ENCODE assay signal across 13 cellular contexts in the genomic region with DNA sequence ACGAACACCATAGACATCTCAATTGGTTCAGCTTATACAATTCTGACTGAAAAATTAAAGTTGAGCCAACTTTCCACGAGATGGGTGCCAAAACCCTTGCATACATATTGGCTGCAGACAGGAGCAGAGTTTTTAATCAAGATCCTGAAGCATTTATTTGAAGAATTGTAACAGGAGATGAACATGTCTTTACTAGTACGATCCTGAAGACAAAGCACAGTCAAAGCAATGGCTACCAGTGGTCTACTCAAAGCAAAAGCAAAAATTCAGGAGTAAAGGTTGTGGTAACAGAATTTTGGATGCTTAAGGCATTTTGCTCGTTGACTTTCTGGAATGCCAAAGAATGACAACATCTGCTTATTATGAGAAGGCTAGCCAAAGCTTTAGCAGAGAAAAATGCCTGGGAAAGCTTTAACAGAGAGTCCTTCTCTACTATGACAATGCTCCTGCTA. TPM values are rescaled to one million over a fixed set of nuclear protein-coding genes. Genes with fewer than 3 reads are reported as not detected.
A peak's percentile ranks its signal among the peaks of the same experiment; 100 is the strongest.
DNase-seq lines count a peak whose midpoint lies in the region; ATAC-seq and TF ChIP-seq lines count a peak whose summit lies in the region.
"Had no signal": no experiment of that assay in that cellular context is flagged by ENCODE, and none has a peak within 500 bp of the region (broad histone marks: within the 10 kb centered on the region; RNA-seq: fewer than 3 reads in every experiment).

No MANE protein-coding gene starts in this region.

- TF ChIP-seq CTCF in vagina (IDR thresholded peaks at IDR 0.05), result no peak
- TF ChIP-seq CTCF in mesothelial cell of epicardium (IDR thresholded peaks at IDR 0.05; ENCODE audit: unreplicated experiment), result no peak
- no peak for TF ChIP-seq CTCF in testis (IDR thresholded peaks at IDR 0.05)

- no peak for ATAC-seq in activated T-cell treated with anti-CD3 and anti-CD28 coated beads, Interleukin-2, amount 50 U/mL, for 72 hours (replicated peaks in 1 of 2)
- no peak for ATAC-seq in GM21528 (IDR thresholded peaks at IDR 0.05; ENCODE audit: low FRiP score, unreplicated experiment)
- ATAC-seq: activated T-helper 17 cell treated with anti-CD3 and anti-CD28 coated beads, Interleukin-2, amount 50 U/mL, for 72 hours; Panc1 had no signal

- H3K27me3 Mint-ChIP-seq in activated T-cell treated with anti-CD3 and anti-CD28 coated beads, Interleukin-2, amount 50 U/mL, for 72 hours (ENCODE audit: low read depth), result no peaks in the 10 kb centered on the region
- H3K27me3 Mint-ChIP-seq in mesothelial cell of epicardium (ENCODE audit: low read depth), result no peaks in the 10 kb centered on the region
- H3K27me3 Mint-ChIP-seq: activated T-helper 17 cell treated with anti-CD3 and anti-CD28 coated beads, Interleukin-2, amount 50 U/mL, for 72 hours; stimulated activated naive CD8-positive, alpha-beta T cell treated with anti-CD3 and anti-CD28 coated beads, Interleukin-15, Interleukin-2, amounts not matched to agents 100 ng/mL and 50 ng/mL, for 24 hours had no signal

- H3K4me3 ChIP-seq in mesodermal cell (ENCODE audit: extremely low read depth, insufficient read depth, low read length, poor library complexity, severe bottlenecking), result no peak overlapping the region
- no peak overlapping the region for H3K4me3 ChIP-seq in vagina
- H3K4me3 ChIP-seq in testis, result no peak overlapping the region
- H3K4me3 ChIP-seq: lung had no signal

- no peaks in the 10 kb centered on the region for H3K27me3 ChIP-seq in vagina
- no peaks in the 10 kb centered on the region for H3K27me3 ChIP-seq in testis

- H3K27ac ChIP-seq in mesodermal cell (ENCODE audit: low read depth, low read length, severe bottlenecking) (peak overlapping the region; percentile 18), vagina (peak overlapping the region; percentile 53), testis (peak overlapping the region in 1 of 2 donors; percentile 32)

- peaks cover 27% of the 10 kb centered on the region for H3K4me1 Mint-ChIP-seq in activated T-cell treated with anti-CD3 and anti-CD28 coated beads, Interleukin-2, amount 50 U/mL, for 72 hours (ENCODE audit: low read depth)
- peaks cover 35% of the 10 kb centered on the region for H3K4me1 Mint-ChIP-seq in mesothelial cell of epicardium

- H3K9me3 Mint-ChIP-seq in activated T-cell treated with anti-CD3 and anti-CD28 coated beads, Interleukin-2, amount 50 U/mL, for 72 hours, result peaks cover 2 to 7% of the 10 kb centered on the region in 2 donors
- peaks cover 18% of the 10 kb centered on the region for H3K9me3 Mint-ChIP-seq in mesothelial cell of epicardium
- H3K9me3 Mint-ChIP-seq: activated T-helper 17 cell treated with anti-CD3 and anti-CD28 coated beads, Interleukin-2, amount 50 U/mL, for 72 hours had no signal

- H3K27ac Mint-ChIP-seq in activated T-cell treated with anti-CD3 and anti-CD28 coated beads, Interleukin-2, amount 50 U/mL, for 72 hours, result peak overlapping the region; percentile 0
- H3K27ac Mint-ChIP-seq in mesothelial cell of epicardium, result no peak overlapping the region
- H3K27ac Mint-ChIP-seq: activated T-helper 17 cell treated with anti-CD3 and anti-CD28 coated beads, Interleukin-2, amount 50 U/mL, for 72 hours; stimulated activated naive CD8-positive, alpha-beta T cell treated with anti-CD3 and anti-CD28 coated beads, Interleukin-15, Interleukin-2, amounts not matched to agents 100 ng/mL and 50 ng/mL, for 24 hours had no signal

- peaks cover 5% of the 10 kb centered on the region for H3K4me1 ChIP-seq in mesodermal cell (ENCODE audit: control insufficient read depth, insufficient read depth, low read length, poor library complexity, severe bottlenecking)
- H3K4me1 ChIP-seq in vagina, result peaks cover 57% of the 10 kb centered on the region
- H3K4me1 ChIP-seq in testis, result peaks cover 23% of the 10 kb centered on the region

- H3K36me3 Mint-ChIP-seq in activated T-cell treated with anti-CD3 and anti-CD28 coated beads, Interleukin-2, amount 50 U/mL, for 72 hours (ENCODE audit: insufficient read depth in 2 of 2), result peaks cover 0 to 18% of the 10 kb centered on the region in 2 donors
- peaks cover 22% of the 10 kb centered on the region for H3K36me3 Mint-ChIP-seq in mesothelial cell of epicardium

- DNase-seq in activated T-cell treated with anti-CD3 and anti-CD28 coated beads, Interleukin-2, amount 50 U/mL, for 72 hours, result no peak
- DNase-seq in activated T-cell treated with anti-CD3 and anti-CD28 coated beads, Interleukin-2, amount 50 U/mL, for 1 hour, result no peak
- DNase-seq in fibroblast of gingiva (ENCODE audit: low read depth) (peak; percentile 69), vagina (ENCODE audit: extremely low spot score in 2 of 2) (no peak), mesothelial cell of epicardium (ENCODE audit: low spot score in 2 of 2, unreplicated experiment in 2 of 2) (no peak), testis (no peak)
- DNase-seq: NCI-H2029 had no signal

- no peak for TF ChIP-seq POLR2A in vagina (IDR thresholded peaks at IDR 0.05)
- no peak for TF ChIP-seq POLR2A in testis (IDR thresholded peaks at IDR 0.05)

- H3K36me3 ChIP-seq in mesodermal cell (ENCODE audit: control insufficient read depth, insufficient read depth, low read length), result peaks cover 12% of the 10 kb centered on the region
- no peaks in the 10 kb centered on the region for H3K36me3 ChIP-seq in vagina
- H3K36me3 ChIP-seq in testis (ENCODE audit: low read depth, missing control alignments), result no peaks in the 10 kb centered on the region

- H3K9me3 ChIP-seq in mesodermal cell (ENCODE audit: control insufficient read depth, low read length) (peaks cover 8% of the 10 kb centered on the region), vagina (no peaks in the 10 kb centered on the region), testis (no peaks in the 10 kb centered on the region)

- H3K4me3 Mint-ChIP-seq in activated T-cell treated with anti-CD3 and anti-CD28 coated beads, Interleukin-2, amount 50 U/mL, for 72 hours, result no peak overlapping the region
- no peak overlapping the region for H3K4me3 Mint-ChIP-seq in mesothelial cell of epicardium
- H3K4me3 Mint-ChIP-seq: activated T-helper 17 cell treated with anti-CD3 and anti-CD28 coated beads, Interleukin-2, amount 50 U/mL, for 72 hours; stimulated activated naive CD8-positive, alpha-beta T cell treated with anti-CD3 and anti-CD28 coated beads, Interleukin-15, Interleukin-2, amounts not matched to agents 100 ng/mL and 50 ng/mL, for 24 hours had no signal

- 97% methylated on average over 3 to 4 of the region's 4 CpGs for WGBS in mesodermal cell (ENCODE audit: insufficient coverage in 2 of 2), 2 experiments
- WGBS in testis, 2 donors, result 37 to 46% methylated on average over 4 of the region's 4 CpGs

- intact Hi-C loops in vagina (cut with DNase I), result no loop called here
- intact Hi-C loops in testis (cut with DNase I; ENCODE audit: low total_unique reads), result no loop called here

RNA-seq across cellular contexts. Expression of gene ZDHHC17, which starts 20.7 kb away (rescaled TPM):
- total RNA-seq in activated T-cell treated with anti-CD3 and anti-CD28 coated beads, Interleukin-2, amount 50 U/mL, for 72 hours, result 10 to 100 TPM; 26.0 to 28.7 TPM
- polyA plus RNA-seq in mesodermal cell (2013, experiment 1 of 2), result 37.0 TPM
- 34.0 TPM for polyA plus RNA-seq in mesodermal cell (2013, experiment 2 of 2)
- 59.9 TPM for total RNA-seq in vagina
- 61.7 to 66.4 TPM (median 65.5 TPM) in 3 replicates for total RNA-seq in mesothelial cell of epicardium
- 10 to 100 TPM; 59.3 to 65.4 TPM for total RNA-seq in testis
- polyA plus RNA-seq in testis (ENCODE audit: insufficient read depth, low read depth, low replicate concordance), result 32.3 TPM
